In genomic region chr12:2890388-2891239, GRCh38 we compare ENCODE assay signal across 1 cellular context.
A peak's percentile ranks its signal among the peaks of the same experiment; 100 is the strongest.
TF ChIP-seq lines count a peak whose summit lies in the region.

Gene TULP3 (plus strand): TSS chr12:2890891. CDS start chr12:2890948, 57 bp downstream.

TF ChIP-seq in HepG2, 621 proteins besides CTCF, POLR2A, EP300 and RAD21 (continued from another document and continues in another):
- TF ChIP-seq ZNF574 (CRISPR knock-in tag; IDR thresholded peaks at IDR 0.05) (peak; percentile 88), ZNF292 (CRISPR knock-in tag; IDR thresholded peaks at IDR 0.05; ENCODE audit: borderline replicate concordance, low read depth) (no peak; the same call in 1 of the 2 replicates), TRIM22 (IDR thresholded peaks at IDR 0.05) (no peak), E2F5 (CRISPR knock-in tag; conservative IDR thresholded peaks at IDR 0.05) (no peak; the same call in none of the 2 replicates), NFE2L1 (CRISPR knock-in tag; IDR thresholded peaks at IDR 0.05; ENCODE audit: borderline replicate concordance) (no peak), ZSCAN5A (CRISPR knock-in tag; IDR thresholded peaks at IDR 0.05; ENCODE audit: borderline replicate concordance) (peak; percentile 92; the same call in 1 of the 2 replicates), XRCC5 (optimal IDR thresholded peaks at IDR 0.05; ENCODE audit: low read length) (peak; percentile 49), FOSL1 (CRISPR knock-in tag; IDR thresholded peaks at IDR 0.05; ENCODE audit: borderline replicate concordance) (no peak), ZNF143 (CRISPR knock-in tag; IDR thresholded peaks at IDR 0.05) (no peak), BORCS8-MEF2B (CRISPR knock-in tag; IDR thresholded peaks at IDR 0.05) (peak; percentile 88), SP1 (IDR thresholded peaks at IDR 0.05) (no peak), SP1 (CRISPR knock-in tag; IDR thresholded peaks at IDR 0.05) (peak; percentile 80), RELA (CRISPR knock-in tag; IDR thresholded peaks at IDR 0.05) (no peak), ERF (CRISPR knock-in tag; IDR thresholded peaks at IDR 0.05) (no peak), HOXA9 (CRISPR knock-in tag; IDR thresholded peaks at IDR 0.05; ENCODE audit: borderline replicate concordance) (peak; percentile 64; the same call in 1 of the 2 replicates), NAIF1 (CRISPR knock-in tag; IDR thresholded peaks at IDR 0.05; ENCODE audit: borderline replicate concordance) (0 out of 2 replicates have a peak, but pooled peaks have one; percentile 57), CBX2 (IDR thresholded peaks at IDR 0.05; ENCODE audit: low read depth, low read length) (no peak), CBX2 (CRISPR knock-in tag; IDR thresholded peaks at IDR 0.05; ENCODE audit: low read depth) (no peak), HOXA7 (CRISPR knock-in tag; IDR thresholded peaks at IDR 0.05) (no peak), GPN1 (CRISPR knock-in tag; IDR thresholded peaks at IDR 0.05; ENCODE audit: borderline replicate concordance) (no peak), ETV6 (CRISPR knock-in tag; conservative IDR thresholded peaks at IDR 0.05) (no peak), TERF1 (CRISPR knock-in tag; IDR thresholded peaks at IDR 0.05) (no peak), MXD3 (CRISPR knock-in tag; IDR thresholded peaks at IDR 0.05) (peak; percentile 68), MXI1 (IDR thresholded peaks at IDR 0.05; ENCODE audit: borderline replicate concordance, low read depth, low read length) (peak; percentile 98), ZNF512 (CRISPR knock-in tag; IDR thresholded peaks at IDR 0.05) (no peak), ARID5B (CRISPR knock-in tag; IDR thresholded peaks at IDR 0.05) (peak; percentile 17), SMARCE1 (IDR thresholded peaks at IDR 0.05; ENCODE audit: borderline replicate concordance) (no peak), CEBPB (IDR thresholded peaks at IDR 0.05; ENCODE audit: borderline replicate concordance, low read depth, low read length) (no peak), IRX3 (CRISPR knock-in tag; IDR thresholded peaks at IDR 0.05; ENCODE audit: borderline replicate concordance, low read depth) (no peak), ATM (IDR thresholded peaks at IDR 0.05; ENCODE audit: borderline replicate concordance) (no peak), ZNF691 (CRISPR knock-in tag; IDR thresholded peaks at IDR 0.05; ENCODE audit: borderline replicate concordance, low read depth) (0 out of 2 replicates have a peak, but pooled peaks have one; percentile 47), TRAFD1 (CRISPR knock-in tag; IDR thresholded peaks at IDR 0.05; ENCODE audit: borderline replicate concordance) (peak; percentile 86; the same call in 1 of the 2 replicates), ZNF724P (CRISPR knock-in tag; IDR thresholded peaks at IDR 0.05; ENCODE audit: borderline replicate concordance) (peak; percentile 80), FOSL2 (CRISPR knock-in tag; IDR thresholded peaks at IDR 0.05) (no peak), ZBTB26 (CRISPR knock-in tag; IDR thresholded peaks at IDR 0.05; ENCODE audit: borderline replicate concordance) (0 out of 2 replicates have a peak, but pooled peaks have one; percentile 25), ATF5 (CRISPR knock-in tag; IDR thresholded peaks at IDR 0.05; ENCODE audit: low read depth) (peak; percentile 89; the same call in 1 of the 2 replicates), THAP8 (CRISPR knock-in tag; IDR thresholded peaks at IDR 0.05; ENCODE audit: borderline replicate concordance) (no peak)
